ENCODE assay signal across 36 cellular contexts in genomic region chr1:30229557-30229956, GRCh38.
"Had no signal": no experiment of that assay in that cellular context is flagged by ENCODE, and none has a peak within 500 bp of the region (broad histone marks: within the 10 kb centered on the region; RNA-seq: fewer than 3 reads in every experiment).

No MANE protein-coding gene starts in this region.

- H3K27ac ChIP-seq: ascending aorta, cardiac muscle cell, VCaP had no signal

- FAIRE-seq: bronchial epithelial cell, TTC549 had no signal

- H3K27me3 ChIP-seq: ascending aorta, cardiac muscle cell had no signal

- H3K36me3 Mint-ChIP-seq: activated naive CD4-positive, alpha-beta T cell treated with anti-CD3 and anti-CD28 coated beads, Interleukin-2, amount 10 ng/mL, durations not matched to agents 7 days and 5 days; activated naive CD4-positive, alpha-beta T cell treated with anti-CD3 and anti-CD28 coated beads, Interleukin-2, amount 50 U/mL, for 24 hours; activated naive CD8-positive, alpha-beta T cell; activated naive CD8-positive, alpha-beta T cell treated with anti-CD3 and anti-CD28 coated beads, Interleukin-2, amount 10 ng/mL, durations not matched to agents 7 days and 5 days; brain; WTC11 had no signal

- DNase-seq: activated CD4-positive, alpha-beta memory T cell treated with anti-CD3 and anti-CD28 coated beads, Interleukin-2, amount 10 ng/mL, durations not matched to agents 7 days and 5 days; activated CD4-positive, alpha-beta T cell treated with anti-CD3 and anti-CD28 coated beads for 1 hour; activated CD4-positive, alpha-beta T cell treated with anti-CD3 and anti-CD28 coated beads for 36 hours; activated CD4-positive, alpha-beta T cell treated with anti-CD3 and anti-CD28 coated beads for 48 hours; activated CD4-positive, alpha-beta T cell treated with anti-CD3 and anti-CD28 coated beads, Interleukin-2, amount 50 U/mL, for 48 hours; activated CD4-positive, CD25-positive, alpha-beta regulatory T cell; activated CD8-positive, alpha-beta memory T cell treated with anti-CD3 and anti-CD28 coated beads, Interleukin-2, amount 50 U/mL, for 48 hours; activated effector memory CD4-positive, alpha-beta T cell treated with Interleukin-2 at 50 U/mL for 16 hours; activated gamma-delta T cell; activated naive CD4-positive, alpha-beta T cell treated with anti-CD3 and anti-CD28 coated beads, Interleukin-2, amount 10 ng/mL, durations not matched to agents 7 days and 5 days; activated naive CD4-positive, alpha-beta T cell treated with Interleukin-2 at 50 U/mL for 16 hours; activated naive CD8-positive, alpha-beta T cell treated with anti-CD3 and anti-CD28 coated beads, Interleukin-2, amount 10 ng/mL, durations not matched to agents 7 days and 5 days; activated naive CD8-positive, alpha-beta T cell treated with anti-CD3 and anti-CD28 coated beads, Interleukin-2, amount 50 U/mL, for 24 hours; activated T-cell treated with anti-CD3 and anti-CD28 coated beads, Interleukin-2, amount 50 U/mL, for 24 hours; activated T-cell treated with anti-CD3 and anti-CD28 coated beads, Interleukin-2, amount 50 U/mL, for 48 hours; amygdala; anterior cingulate cortex; caudate nucleus; cerebellar nuclear complex; SW 1271; T-helper 1 cell; T-helper 2 cell; T-helper 9 cell had no signal

- H3K4me1 Mint-ChIP-seq: activated CD4-positive, alpha-beta memory T cell treated with anti-CD3 and anti-CD28 coated beads, Interleukin-2, amount 10 ng/mL, durations not matched to agents 7 days and 5 days; activated CD4-positive, alpha-beta T cell treated with anti-CD3 and anti-CD28 coated beads for 36 hours; activated naive CD4-positive, alpha-beta T cell treated with anti-CD3 and anti-CD28 coated beads, Interleukin-2, amount 10 ng/mL, durations not matched to agents 7 days and 5 days; activated naive CD4-positive, alpha-beta T cell treated with anti-CD3 and anti-CD28 coated beads, Interleukin-2, amount 50 U/mL, for 24 hours; activated naive CD8-positive, alpha-beta T cell treated with anti-CD3 and anti-CD28 coated beads, Interleukin-2, amount 10 ng/mL, durations not matched to agents 7 days and 5 days; activated naive CD8-positive, alpha-beta T cell treated with anti-CD3 and anti-CD28 coated beads, Interleukin-2, amount 50 U/mL, for 24 hours; brain; central memory CD8-positive, alpha-beta T cell; WTC11 had no signal

- H3K36me3 ChIP-seq: ascending aorta, cardiac muscle cell had no signal

- H3K27ac Mint-ChIP-seq: activated CD4-positive, alpha-beta memory T cell treated with anti-CD3 and anti-CD28 coated beads, Interleukin-2, amount 10 ng/mL, durations not matched to agents 7 days and 5 days; activated CD4-positive, alpha-beta T cell treated with anti-CD3 and anti-CD28 coated beads for 36 hours; activated naive CD4-positive, alpha-beta T cell treated with anti-CD3 and anti-CD28 coated beads, Interleukin-2, amount 10 ng/mL, durations not matched to agents 7 days and 5 days; activated naive CD4-positive, alpha-beta T cell treated with anti-CD3 and anti-CD28 coated beads, Interleukin-2, amount 50 U/mL, for 24 hours; activated naive CD8-positive, alpha-beta T cell; activated naive CD8-positive, alpha-beta T cell treated with anti-CD3 and anti-CD28 coated beads, Interleukin-2, amount 10 ng/mL, durations not matched to agents 7 days and 5 days; activated naive CD8-positive, alpha-beta T cell treated with anti-CD3 and anti-CD28 coated beads, Interleukin-2, amount 50 U/mL, for 24 hours; activated T-cell treated with anti-CD3 and anti-CD28 coated beads, Interleukin-2, amount 50 U/mL, for 24 hours; activated T-helper 2 cell treated with anti-CD3 and anti-CD28 coated beads, Interferon-gamma antibody, Interleukin-2, Interleukin-4, amounts not matched to agents 10 μg/mL and 5 μg/mL and 100 μg/mL, durations not matched to agents 14 hours and 24 hours and 36 hours; brain; T-helper 1 cell treated with Interleukin-12 subunit alpha and Interleukin-12 subunit beta and Interleukin-4 antibody, amounts not matched to agents 30 μg/mL and 1 μg/mL, for 36 hours; T-helper 2 cell treated with Interferon-gamma antibody and Interleukin-4, amounts not matched to agents 5 μg/mL and 100 μg/mL, for 36 hours; WTC11 had no signal

- H3K4me3 Mint-ChIP-seq: activated CD4-positive, alpha-beta memory T cell treated with anti-CD3 and anti-CD28 coated beads, Interleukin-2, amount 10 ng/mL, durations not matched to agents 7 days and 5 days; activated CD4-positive, alpha-beta T cell treated with anti-CD3 and anti-CD28 coated beads for 36 hours; activated naive CD4-positive, alpha-beta T cell treated with anti-CD3 and anti-CD28 coated beads, Interleukin-2, amount 10 ng/mL, durations not matched to agents 7 days and 5 days; activated naive CD4-positive, alpha-beta T cell treated with anti-CD3 and anti-CD28 coated beads, Interleukin-2, amount 50 U/mL, for 24 hours; activated naive CD8-positive, alpha-beta T cell; activated naive CD8-positive, alpha-beta T cell treated with anti-CD3 and anti-CD28 coated beads, Interleukin-2, amount 10 ng/mL, durations not matched to agents 7 days and 5 days; activated naive CD8-positive, alpha-beta T cell treated with anti-CD3 and anti-CD28 coated beads, Interleukin-2, amount 50 U/mL, for 24 hours; activated T-cell treated with anti-CD3 and anti-CD28 coated beads, Interleukin-2, amount 50 U/mL, for 24 hours; brain; central memory CD8-positive, alpha-beta T cell; T-helper 1 cell treated with Interleukin-12 subunit alpha and Interleukin-12 subunit beta and Interleukin-4 antibody, amounts not matched to agents 30 μg/mL and 1 μg/mL, for 36 hours; T-helper 2 cell treated with Interferon-gamma antibody and Interleukin-4, amounts not matched to agents 5 μg/mL and 100 μg/mL, for 36 hours; WTC11 had no signal

- H3K9me3 ChIP-seq: ascending aorta had no signal

- H3K9me3 Mint-ChIP-seq: activated CD4-positive, alpha-beta memory T cell treated with anti-CD3 and anti-CD28 coated beads, Interleukin-2, amount 10 ng/mL, durations not matched to agents 7 days and 5 days; activated naive CD4-positive, alpha-beta T cell treated with anti-CD3 and anti-CD28 coated beads, Interleukin-2, amount 10 ng/mL, durations not matched to agents 7 days and 5 days; activated naive CD4-positive, alpha-beta T cell treated with anti-CD3 and anti-CD28 coated beads, Interleukin-2, amount 50 U/mL, for 24 hours; activated naive CD8-positive, alpha-beta T cell treated with anti-CD3 and anti-CD28 coated beads, Interleukin-2, amount 10 ng/mL, durations not matched to agents 7 days and 5 days; activated naive CD8-positive, alpha-beta T cell treated with anti-CD3 and anti-CD28 coated beads, Interleukin-2, amount 50 U/mL, for 24 hours; activated T-cell treated with anti-CD3 and anti-CD28 coated beads, Interleukin-2, amount 50 U/mL, for 24 hours; activated T-helper 2 cell treated with anti-CD3 and anti-CD28 coated beads, Interferon-gamma antibody, Interleukin-2, Interleukin-4, amounts not matched to agents 10 μg/mL and 5 μg/mL and 100 μg/mL, durations not matched to agents 14 hours and 24 hours and 36 hours; brain; central memory CD8-positive, alpha-beta T cell; T-helper 1 cell treated with Interleukin-12 subunit alpha and Interleukin-12 subunit beta and Interleukin-4 antibody, amounts not matched to agents 30 μg/mL and 1 μg/mL, for 36 hours; T-helper 2 cell treated with Interferon-gamma antibody and Interleukin-4, amounts not matched to agents 5 μg/mL and 100 μg/mL, for 36 hours; WTC11 had no signal

- H3K4me1 ChIP-seq: ascending aorta had no signal

- H3K4me3 ChIP-seq: ascending aorta, cardiac muscle cell had no signal

- H3K27me3 Mint-ChIP-seq: activated naive CD4-positive, alpha-beta T cell treated with anti-CD3 and anti-CD28 coated beads, Interleukin-2, amount 10 ng/mL, durations not matched to agents 7 days and 5 days had no signal

- ATAC-seq: activated CD4-positive, alpha-beta T cell treated with anti-CD3 and anti-CD28 coated beads for 36 hours; activated naive CD8-positive, alpha-beta T cell treated with anti-CD3 and anti-CD28 coated beads, Interleukin-2, amount 50 U/mL, for 24 hours; WTC11 had no signal
